ENCODE assay signal across 16 cellular contexts in the genomic region with DNA sequence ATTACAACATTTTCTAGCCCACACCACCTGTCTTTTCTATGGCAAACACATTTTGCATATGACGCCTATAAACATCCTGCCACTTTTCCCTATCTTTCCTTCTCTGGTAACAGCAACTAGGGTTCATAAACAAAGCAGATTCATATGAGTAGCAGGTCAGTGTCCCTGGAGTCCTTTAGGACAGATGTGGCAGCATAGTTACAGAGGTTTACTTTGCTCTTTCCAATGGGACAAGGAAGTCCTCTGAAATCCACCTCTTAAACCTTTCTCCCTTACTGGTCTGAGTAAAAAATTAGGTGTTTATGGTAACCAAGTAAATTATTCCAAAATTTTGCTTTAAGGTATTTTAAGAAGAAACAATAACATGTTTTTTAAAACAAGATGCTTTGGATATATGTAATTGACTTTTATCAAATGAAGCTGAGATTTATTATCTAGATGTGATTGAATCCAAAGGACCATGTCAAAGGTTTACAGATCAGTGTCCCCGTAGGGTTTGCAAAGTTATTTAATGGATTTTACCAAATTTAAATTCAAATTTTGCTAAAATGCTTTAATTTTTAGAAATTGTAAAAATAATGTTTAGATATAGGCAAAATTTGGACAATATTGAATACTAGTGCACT.
A peak's percentile ranks its signal among the peaks of the same experiment; 100 is the strongest.
DNase-seq lines count a peak whose midpoint lies in the region; ATAC-seq and TF ChIP-seq lines count a peak whose summit lies in the region.
"Had no signal": no experiment of that assay in that cellular context is flagged by ENCODE, and none has a peak within 500 bp of the region (broad histone marks: within the 10 kb centered on the region; RNA-seq: fewer than 3 reads in every experiment).

No MANE protein-coding gene starts in this region.

- no peaks in the 10 kb centered on the region for H3K36me3 Mint-ChIP-seq in WTC11

- no peaks in the 10 kb centered on the region for H3K27me3 Mint-ChIP-seq in WTC11 (ENCODE audit: low read depth)
- H3K27me3 Mint-ChIP-seq: B cell had no signal

- H3K27ac ChIP-seq in right atrium auricular region (peak overlapping the region in 1 of 2 donors; percentile 42), left ventricle myocardium inferior (replicated peaks) (peak overlapping the region; percentile 72)
- H3K27ac ChIP-seq: C4-2B had no signal

- POLR2A ChIA-PET in WTC11 (lab: Charles Lee): no interaction called here

- H3K4me3 ChIP-seq in right atrium auricular region (no peak overlapping the region), left ventricle myocardium inferior (no peak overlapping the region)
- H3K4me3 ChIP-seq: GM12878 had no signal

- H3K27me3 ChIP-seq in right atrium auricular region: no peaks in the 10 kb centered on the region
- no peaks in the 10 kb centered on the region for H3K27me3 ChIP-seq in left ventricle myocardium inferior (ENCODE audit: low read depth)

- H3K4me1 ChIP-seq in right atrium auricular region (peaks cover 0 to 10% of the 10 kb centered on the region in 2 donors), left ventricle myocardium inferior (peaks cover 30% of the 10 kb centered on the region)

- H3K9me3 ChIP-seq in right atrium auricular region: no peaks in the 10 kb centered on the region
- no peaks in the 10 kb centered on the region for H3K9me3 ChIP-seq in left ventricle myocardium inferior (replicated peaks)

- CTCF ChIA-PET in WTC11 (lab: Charles Lee): no interaction called here

- peak overlapping the region; percentile 3; the same call in 1 of the 2 replicates for H3K27ac Mint-ChIP-seq in WTC11
- H3K27ac Mint-ChIP-seq: B cell, HFFc6 had no signal

- H3K9me3 Mint-ChIP-seq in WTC11: no peaks in the 10 kb centered on the region
- H3K9me3 Mint-ChIP-seq: HFFc6 had no signal

- no peaks in the 10 kb centered on the region for H3K4me1 Mint-ChIP-seq in WTC11
- H3K4me1 Mint-ChIP-seq: B cell had no signal

- H3K36me3 ChIP-seq in right atrium auricular region (peaks cover 4% of the 10 kb centered on the region), left ventricle myocardium inferior (peaks cover 10% of the 10 kb centered on the region)

- no peak for TF ChIP-seq CTCF in right atrium auricular region (IDR thresholded peaks at IDR 0.05)
- no peak for TF ChIP-seq CTCF in WTC11 (IDR thresholded peaks at IDR 0.05)
- TF ChIP-seq CTCF in left ventricle myocardium inferior (IDR thresholded peaks at IDR 0.05; ENCODE audit: borderline replicate concordance): no peak

- ATAC-seq in Right ventricle myocardium inferior (peak; percentile 51), WTC11 (peak; percentile 28; the same call in 1 of the 2 replicates), GM21390 (IDR thresholded peaks at IDR 0.05; ENCODE audit: unreplicated experiment) (no peak)
- ATAC-seq: GM12878, HepG2 had no signal

- intact Hi-C loops in Right ventricle myocardium inferior (cut with DNase I): loop anchor here (10.0 kb wide), 1 partner anchor 415 kb away; no protein-coding TSS in a partner anchor
- intact Hi-C loops in left ventricle myocardium inferior (cut with micrococcal nuclease): no loop called here

- no peak overlapping the region for H3K4me3 Mint-ChIP-seq in WTC11
- H3K4me3 Mint-ChIP-seq: B cell; CD4-positive, alpha-beta memory T cell; HFFc6 had no signal

- DNase-seq in Right ventricle myocardium inferior (ENCODE audit: missing footprints) (no peak), right atrium auricular region (ENCODE audit: low spot score) (no peak), WTC11 (ENCODE audit: low spot score) (no peak), left ventricle myocardium inferior (no peak), NCI-H2171 (lab: John Stamatoyannopoulos, UW) (no peak), inferior parietal cortex (ENCODE audit: extremely low spot score) (no peak)
- DNase-seq: CD4-positive, alpha-beta memory T cell; DMS79; GOT3; HCEC 1CT; HFFc6 had no signal

TF ChIP-seq in WTC11, 78 proteins besides CTCF, POLR2A, EP300 and RAD21 (continues in another document):
- TF ChIP-seq, protein P1, sequence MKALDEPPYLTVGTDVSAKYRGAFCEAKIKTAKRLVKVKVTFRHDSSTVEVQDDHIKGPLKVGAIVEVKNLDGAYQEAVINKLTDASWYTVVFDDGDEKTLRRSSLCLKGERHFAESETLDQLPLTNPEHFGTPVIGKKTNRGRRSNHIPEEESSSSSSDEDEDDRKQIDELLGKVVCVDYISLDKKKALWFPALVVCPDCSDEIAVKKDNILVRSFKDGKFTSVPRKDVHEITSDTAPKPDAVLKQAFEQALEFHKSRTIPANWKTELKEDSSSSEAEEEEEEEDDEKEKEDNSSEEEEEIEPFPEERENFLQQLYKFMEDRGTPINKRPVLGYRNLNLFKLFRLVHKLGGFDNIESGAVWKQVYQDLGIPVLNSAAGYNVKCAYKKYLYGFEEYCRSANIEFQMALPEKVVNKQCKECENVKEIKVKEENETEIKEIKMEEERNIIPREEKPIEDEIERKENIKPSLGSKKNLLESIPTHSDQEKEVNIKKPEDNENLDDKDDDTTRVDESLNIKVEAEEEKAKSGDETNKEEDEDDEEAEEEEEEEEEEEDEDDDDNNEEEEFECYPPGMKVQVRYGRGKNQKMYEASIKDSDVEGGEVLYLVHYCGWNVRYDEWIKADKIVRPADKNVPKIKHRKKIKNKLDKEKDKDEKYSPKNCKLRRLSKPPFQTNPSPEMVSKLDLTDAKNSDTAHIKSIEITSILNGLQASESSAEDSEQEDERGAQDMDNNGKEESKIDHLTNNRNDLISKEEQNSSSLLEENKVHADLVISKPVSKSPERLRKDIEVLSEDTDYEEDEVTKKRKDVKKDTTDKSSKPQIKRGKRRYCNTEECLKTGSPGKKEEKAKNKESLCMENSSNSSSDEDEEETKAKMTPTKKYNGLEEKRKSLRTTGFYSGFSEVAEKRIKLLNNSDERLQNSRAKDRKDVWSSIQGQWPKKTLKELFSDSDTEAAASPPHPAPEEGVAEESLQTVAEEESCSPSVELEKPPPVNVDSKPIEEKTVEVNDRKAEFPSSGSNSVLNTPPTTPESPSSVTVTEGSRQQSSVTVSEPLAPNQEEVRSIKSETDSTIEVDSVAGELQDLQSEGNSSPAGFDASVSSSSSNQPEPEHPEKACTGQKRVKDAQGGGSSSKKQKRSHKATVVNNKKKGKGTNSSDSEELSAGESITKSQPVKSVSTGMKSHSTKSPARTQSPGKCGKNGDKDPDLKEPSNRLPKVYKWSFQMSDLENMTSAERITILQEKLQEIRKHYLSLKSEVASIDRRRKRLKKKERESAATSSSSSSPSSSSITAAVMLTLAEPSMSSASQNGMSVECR (CRISPR knock-in tag; IDR thresholded peaks at IDR 0.05; ENCODE audit: borderline replicate concordance): no peak
- TF ChIP-seq SOX15 (CRISPR knock-in tag; IDR thresholded peaks at IDR 0.05) (no peak), ZBTB21 (CRISPR knock-in tag; IDR thresholded peaks at IDR 0.05; ENCODE audit: borderline replicate concordance) (no peak), CREM (CRISPR knock-in tag; IDR thresholded peaks at IDR 0.05) (no peak), ZNF219 (CRISPR knock-in tag; IDR thresholded peaks at IDR 0.05; ENCODE audit: borderline replicate concordance) (no peak), ZNF423 (CRISPR knock-in tag; IDR thresholded peaks at IDR 0.05) (no peak), SMAD3 (CRISPR knock-in tag; IDR thresholded peaks at IDR 0.05; ENCODE audit: borderline replicate concordance) (no peak), KAT7 (CRISPR knock-in tag; IDR thresholded peaks at IDR 0.05; ENCODE audit: borderline replicate concordance) (no peak)
- TF ChIP-seq, protein P2, sequence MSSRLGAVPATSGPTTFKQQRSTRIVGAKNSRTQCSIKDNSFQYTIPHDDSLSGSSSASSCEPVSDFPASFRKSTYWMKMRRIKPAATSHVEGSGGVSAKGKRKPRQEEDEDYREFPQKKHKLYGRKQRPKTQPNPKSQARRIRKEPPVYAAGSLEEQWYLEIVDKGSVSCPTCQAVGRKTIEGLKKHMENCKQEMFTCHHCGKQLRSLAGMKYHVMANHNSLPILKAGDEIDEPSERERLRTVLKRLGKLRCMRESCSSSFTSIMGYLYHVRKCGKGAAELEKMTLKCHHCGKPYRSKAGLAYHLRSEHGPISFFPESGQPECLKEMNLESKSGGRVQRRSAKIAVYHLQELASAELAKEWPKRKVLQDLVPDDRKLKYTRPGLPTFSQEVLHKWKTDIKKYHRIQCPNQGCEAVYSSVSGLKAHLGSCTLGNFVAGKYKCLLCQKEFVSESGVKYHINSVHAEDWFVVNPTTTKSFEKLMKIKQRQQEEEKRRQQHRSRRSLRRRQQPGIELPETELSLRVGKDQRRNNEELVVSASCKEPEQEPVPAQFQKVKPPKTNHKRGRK (CRISPR knock-in tag; IDR thresholded peaks at IDR 0.05; ENCODE audit: borderline replicate concordance): no peak
- TF ChIP-seq, protein P3, sequence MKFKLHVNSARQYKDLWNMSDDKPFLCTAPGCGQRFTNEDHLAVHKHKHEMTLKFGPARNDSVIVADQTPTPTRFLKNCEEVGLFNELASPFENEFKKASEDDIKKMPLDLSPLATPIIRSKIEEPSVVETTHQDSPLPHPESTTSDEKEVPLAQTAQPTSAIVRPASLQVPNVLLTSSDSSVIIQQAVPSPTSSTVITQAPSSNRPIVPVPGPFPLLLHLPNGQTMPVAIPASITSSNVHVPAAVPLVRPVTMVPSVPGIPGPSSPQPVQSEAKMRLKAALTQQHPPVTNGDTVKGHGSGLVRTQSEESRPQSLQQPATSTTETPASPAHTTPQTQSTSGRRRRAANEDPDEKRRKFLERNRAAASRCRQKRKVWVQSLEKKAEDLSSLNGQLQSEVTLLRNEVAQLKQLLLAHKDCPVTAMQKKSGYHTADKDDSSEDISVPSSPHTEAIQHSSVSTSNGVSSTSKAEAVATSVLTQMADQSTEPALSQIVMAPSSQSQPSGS (CRISPR knock-in tag; IDR thresholded peaks at IDR 0.05; ENCODE audit: borderline replicate concordance, low read depth): no peak
- TF ChIP-seq, protein P4, sequence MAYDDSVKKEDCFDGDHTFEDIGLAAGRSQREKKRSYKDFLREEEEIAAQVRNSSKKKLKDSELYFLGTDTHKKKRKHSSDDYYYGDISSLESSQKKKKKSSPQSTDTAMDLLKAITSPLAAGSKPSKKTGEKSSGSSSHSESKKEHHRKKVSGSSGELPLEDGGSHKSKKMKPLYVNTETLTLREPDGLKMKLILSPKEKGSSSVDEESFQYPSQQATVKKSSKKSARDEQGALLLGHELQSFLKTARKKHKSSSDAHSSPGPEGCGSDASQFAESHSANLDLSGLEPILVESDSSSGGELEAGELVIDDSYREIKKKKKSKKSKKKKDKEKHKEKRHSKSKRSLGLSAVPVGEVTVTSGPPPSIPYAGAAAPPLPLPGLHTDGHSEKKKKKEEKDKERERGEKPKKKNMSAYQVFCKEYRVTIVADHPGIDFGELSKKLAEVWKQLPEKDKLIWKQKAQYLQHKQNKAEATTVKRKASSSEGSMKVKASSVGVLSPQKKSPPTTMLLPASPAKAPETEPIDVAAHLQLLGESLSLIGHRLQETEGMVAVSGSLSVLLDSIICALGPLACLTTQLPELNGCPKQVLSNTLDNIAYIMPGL (CRISPR knock-in tag; IDR thresholded peaks at IDR 0.05): no peak
